Comparison of ENCODE assay signal across 16 cellular contexts in the genomic region with DNA sequence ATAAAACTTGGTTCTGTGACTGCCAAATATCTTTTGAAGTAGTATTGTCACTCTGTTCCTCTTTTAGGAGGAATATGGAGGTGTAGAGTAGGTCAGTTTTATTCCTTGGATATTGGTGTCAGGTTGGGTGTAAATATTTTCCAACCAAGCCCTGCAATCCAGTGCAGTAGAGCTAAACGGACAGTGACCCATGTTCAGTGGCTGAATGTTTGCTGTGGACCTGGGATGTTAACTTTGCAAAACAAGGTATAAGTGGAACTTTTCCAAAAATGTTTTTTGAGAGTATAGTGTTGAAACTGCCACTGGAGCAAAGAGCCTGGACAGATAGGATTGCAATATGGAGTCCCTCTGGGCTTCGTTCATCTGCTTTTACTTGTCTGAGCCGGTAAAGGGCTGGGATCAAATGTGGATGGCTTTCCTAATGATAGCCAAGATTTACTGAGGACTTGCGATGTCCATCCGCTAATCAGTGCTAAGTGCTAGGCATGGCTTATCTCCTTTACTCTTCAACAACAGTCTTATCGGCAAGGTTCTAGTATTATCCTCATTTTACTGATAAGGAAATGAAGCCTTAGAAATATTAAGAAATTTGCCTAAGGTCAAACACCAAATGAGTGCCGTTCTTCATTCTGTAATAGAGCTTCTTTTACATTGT.
DNase-seq lines count a peak whose midpoint lies in the region; ATAC-seq and TF ChIP-seq lines count a peak whose summit lies in the region.
"Had no signal": no experiment of that assay in that cellular context is flagged by ENCODE, and none has a peak within 500 bp of the region (broad histone marks: within the 10 kb centered on the region; RNA-seq: fewer than 3 reads in every experiment).

No MANE protein-coding gene starts in this region.

- H2BK120ac ChIP-seq in mesendoderm (ENCODE audit: low read depth, low read length): no peak overlapping the region

- H3K9ac ChIP-seq in mesendoderm (ENCODE audit: low read length): no peak overlapping the region
- H3K9ac ChIP-seq: BLaER1 had no signal

- H3K4me2 ChIP-seq in mesendoderm (ENCODE audit: low read length): no peak overlapping the region
- H3K4me2 ChIP-seq: BLaER1 had no signal

- no peak overlapping the region for H2BK15ac ChIP-seq in mesendoderm (replicated peaks; ENCODE audit: low read depth)

- no peak overlapping the region for H3K56ac ChIP-seq in mesendoderm (ENCODE audit: low read length)

- no peak for ATAC-seq in HG03460 (IDR thresholded peaks at IDR 0.05; ENCODE audit: unreplicated experiment)
- no peak for ATAC-seq in WTC11
- ATAC-seq: HCT116 had no signal

- H3K27me3 ChIP-seq in WERI-Rb-1 (ENCODE audit: insufficient read depth, low read depth, severe bottlenecking) (no peaks in the 10 kb centered on the region), mesendoderm (ENCODE audit: insufficient read depth, low read length, poor library complexity) (no peaks in the 10 kb centered on the region), esophagus muscularis mucosa (no peaks in the 10 kb centered on the region)
- H3K27me3 ChIP-seq: BLaER1 had no signal

- no peak overlapping the region for H3K23ac ChIP-seq in mesendoderm (ENCODE audit: low read length)

- no peak overlapping the region for H4K5ac ChIP-seq in mesendoderm (ENCODE audit: low read length)

- peaks cover 10% of the 10 kb centered on the region for H3K27me3 Mint-ChIP-seq in activated CD4-positive, alpha-beta T cell treated with anti-CD3 and anti-CD28 coated beads, Interleukin-2, amount 10 ng/mL, durations not matched to agents 24 days and 14 days
- no peaks in the 10 kb centered on the region; the same call in 1 of the 2 replicates for H3K27me3 Mint-ChIP-seq in WTC11 (ENCODE audit: low read depth)

- no CpG with 5 or more reads among the region's 7 CpGs for WGBS in mesendoderm (ENCODE audit: extremely low coverage, insufficient coverage, low lambda C conversion rate)
- 93% methylated on average over 7 of the region's 7 CpGs for WGBS in esophagus muscularis mucosa

- no peak overlapping the region for H3K4me3 Mint-ChIP-seq in activated CD4-positive, alpha-beta T cell treated with anti-CD3 and anti-CD28 coated beads, Interleukin-2, amount 10 ng/mL, durations not matched to agents 24 days and 14 days
- H3K4me3 Mint-ChIP-seq in WTC11: no peak overlapping the region
- H3K4me3 Mint-ChIP-seq: CD8-positive, alpha-beta memory T cell had no signal

- no peaks in the 10 kb centered on the region for H3K36me3 Mint-ChIP-seq in activated CD4-positive, alpha-beta T cell treated with anti-CD3 and anti-CD28 coated beads, Interleukin-2, amount 10 ng/mL, durations not matched to agents 24 days and 14 days (ENCODE audit: low read depth)
- H3K36me3 Mint-ChIP-seq in WTC11: no peaks in the 10 kb centered on the region
- H3K36me3 Mint-ChIP-seq: CD8-positive, alpha-beta memory T cell had no signal

- POLR2A ChIA-PET in WTC11 (lab: Charles Lee): no interaction called here

- H3K79me2 ChIP-seq in mesendoderm (ENCODE audit: control insufficient read depth, insufficient read depth, low read length): no peaks in the 10 kb centered on the region

- peaks cover 16% of the 10 kb centered on the region for H3K4me1 Mint-ChIP-seq in activated CD4-positive, alpha-beta T cell treated with anti-CD3 and anti-CD28 coated beads, Interleukin-2, amount 10 ng/mL, durations not matched to agents 24 days and 14 days
- H3K4me1 Mint-ChIP-seq in WTC11: peaks cover 37% of the 10 kb centered on the region

- no peak overlapping the region for H3K27ac Mint-ChIP-seq in activated CD4-positive, alpha-beta T cell treated with anti-CD3 and anti-CD28 coated beads, Interleukin-2, amount 10 ng/mL, durations not matched to agents 24 days and 14 days
- no peak overlapping the region for H3K27ac Mint-ChIP-seq in WTC11
- H3K27ac Mint-ChIP-seq: CD8-positive, alpha-beta memory T cell had no signal

- intact Hi-C loops in activated CD4-positive, alpha-beta T cell treated with anti-CD3 and anti-CD28 coated beads, Interleukin-2, amount 10 ng/mL, durations not matched to agents 24 days and 14 days (cut with micrococcal nuclease): no loop called here
- intact Hi-C loops in esophagus muscularis mucosa (cut with DNase I): loop anchor here (10.0 kb wide), 1 partner anchor 141 kb away; no protein-coding TSS in a partner anchor

- H3K18ac ChIP-seq in mesendoderm (ENCODE audit: low read length): no peak overlapping the region

- H3K4me1 ChIP-seq in mesendoderm (ENCODE audit: control insufficient read depth, low read depth, low read length) (peaks cover 4% of the 10 kb centered on the region), esophagus muscularis mucosa (peaks cover 6 to 26% (median 23%) of the 10 kb centered on the region in 4 donors)
- H3K4me1 ChIP-seq: BLaER1 had no signal

- H2AK5ac ChIP-seq in mesendoderm (ENCODE audit: low read length): no peak overlapping the region

- H3K9me3 Mint-ChIP-seq in activated CD4-positive, alpha-beta T cell treated with anti-CD3 and anti-CD28 coated beads, Interleukin-2, amount 10 ng/mL, durations not matched to agents 24 days and 14 days: peaks cover 4% of the 10 kb centered on the region
- H3K9me3 Mint-ChIP-seq in WTC11: peaks cover 4% of the 10 kb centered on the region
- H3K9me3 Mint-ChIP-seq: CD8-positive, alpha-beta memory T cell had no signal

- H3K9me3 ChIP-seq in WERI-Rb-1 (ENCODE audit: severe bottlenecking) (no peaks in the 10 kb centered on the region), esophagus muscularis mucosa (no peaks in the 10 kb centered on the region)
- H3K9me3 ChIP-seq: Caco-2 had no signal

- peak; percentile 32 for DNase-seq in activated CD4-positive, alpha-beta T cell treated with anti-CD3 and anti-CD28 coated beads, Interleukin-2, amount 10 ng/mL, durations not matched to agents 24 days and 14 days
- no peak for DNase-seq in activated CD4-positive, alpha-beta T cell treated with anti-CD3 and anti-CD28 coated beads, Interleukin-2, amount 50 U/mL, for 48 hours
- DNase-seq in WERI-Rb-1: peak; percentile 65
- DNase-seq in mesendoderm: peak; percentile 51
- DNase-seq in esophagus muscularis mucosa (ENCODE audit: extremely low spot score): no peak
- DNase-seq in WTC11 (ENCODE audit: low spot score): no peak
- DNase-seq: 8988T; AML-193; Caco-2; CD8-positive, alpha-beta memory T cell; DND-41; GF-D8 had no signal

- CTCF ChIA-PET in WTC11 (lab: Charles Lee): interaction anchor here (1.2 kb wide), 1 partner anchor 79 kb away, joined by 3 read pairs; no protein-coding TSS in a partner anchor

- H3K36me3 ChIP-seq in WERI-Rb-1 (no peaks in the 10 kb centered on the region), mesendoderm (ENCODE audit: control insufficient read depth, insufficient read depth, low read length) (no peaks in the 10 kb centered on the region), esophagus muscularis mucosa (no peaks in the 10 kb centered on the region)
- H3K36me3 ChIP-seq: BLaER1 had no signal

- no peak for TF ChIP-seq POLR2A in esophagus muscularis mucosa (IDR thresholded peaks at IDR 0.05; ENCODE audit: low read depth)

- no peak overlapping the region for H2BK5ac ChIP-seq in mesendoderm (ENCODE audit: low read length)

- no peak overlapping the region for H3K4me3 ChIP-seq in WERI-Rb-1 (ENCODE audit: low read depth, low read length)
- no peak overlapping the region for H3K4me3 ChIP-seq in mesendoderm (ENCODE audit: low read length)
- no peak overlapping the region for H3K4me3 ChIP-seq in esophagus muscularis mucosa
- H3K4me3 ChIP-seq: BLaER1 had no signal

- TF ChIP-seq CTCF in WERI-Rb-1 (IDR thresholded peaks at IDR 0.05; ENCODE audit: low read depth, low read length) (no peak), esophagus muscularis mucosa (IDR thresholded peaks at IDR 0.05) (no peak), WTC11 (IDR thresholded peaks at IDR 0.05) (no peak)

- peak overlapping the region; percentile 17; the same call in 1 of the 2 replicates for H3K27ac ChIP-seq in WERI-Rb-1
- H3K27ac ChIP-seq in mesendoderm (ENCODE audit: low read depth, low read length): no peak overlapping the region
- H3K27ac ChIP-seq in esophagus muscularis mucosa (replicated peaks in 1 of 4): no peak overlapping the region
- H3K27ac ChIP-seq: BLaER1, HL-60 had no signal

- H3K4ac ChIP-seq in mesendoderm (ENCODE audit: low read depth, low read length): no peak overlapping the region

- TF ChIP-seq EP300 in esophagus muscularis mucosa (IDR thresholded peaks at IDR 0.05): no peak

- no peaks in the 10 kb centered on the region for H3K79me1 ChIP-seq in mesendoderm (ENCODE audit: low read length)

- H4K8ac ChIP-seq in mesendoderm (ENCODE audit: low read depth, low read length): no peak overlapping the region

TF ChIP-seq in WTC11, 78 proteins besides CTCF, POLR2A, EP300 and RAD21:
- TF ChIP-seq OVOL2 (CRISPR knock-in tag; IDR thresholded peaks at IDR 0.05; ENCODE audit: borderline replicate concordance) (no peak), MXD4 (CRISPR knock-in tag; IDR thresholded peaks at IDR 0.05; ENCODE audit: borderline replicate concordance) (no peak), SOX15 (CRISPR knock-in tag; IDR thresholded peaks at IDR 0.05) (no peak), NFE2L1 (CRISPR knock-in tag; IDR thresholded peaks at IDR 0.05) (no peak), ATF1 (CRISPR knock-in tag; IDR thresholded peaks at IDR 0.05) (no peak), TEAD1 (CRISPR knock-in tag; IDR thresholded peaks at IDR 0.05) (no peak), ZNF232 (CRISPR knock-in tag; IDR thresholded peaks at IDR 0.05) (no peak), ZNF317 (CRISPR knock-in tag; IDR thresholded peaks at IDR 0.05; ENCODE audit: borderline replicate concordance, low read depth) (no peak)

Comparison
In these comparisons a context has a peak if more than half of its experiments do, and no peak if none do; other contexts are left out.
1. DNase-seq: peak in activated CD4-positive, alpha-beta T cell treated with anti-CD3 and anti-CD28 coated beads, Interleukin-2, amount 10 ng/mL, durations not matched to agents 24 days and 14 days (single experiment), WERI-Rb-1 (single experiment) and mesendoderm (single experiment); none in activated CD4-positive, alpha-beta T cell treated with anti-CD3 and anti-CD28 coated beads, Interleukin-2, amount 50 U/mL, for 48 hours (0 of 2), esophagus muscularis mucosa (single experiment) and WTC11 (single experiment).